8 cellular contexts compared by ENCODE assay signal in the genomic region with DNA sequence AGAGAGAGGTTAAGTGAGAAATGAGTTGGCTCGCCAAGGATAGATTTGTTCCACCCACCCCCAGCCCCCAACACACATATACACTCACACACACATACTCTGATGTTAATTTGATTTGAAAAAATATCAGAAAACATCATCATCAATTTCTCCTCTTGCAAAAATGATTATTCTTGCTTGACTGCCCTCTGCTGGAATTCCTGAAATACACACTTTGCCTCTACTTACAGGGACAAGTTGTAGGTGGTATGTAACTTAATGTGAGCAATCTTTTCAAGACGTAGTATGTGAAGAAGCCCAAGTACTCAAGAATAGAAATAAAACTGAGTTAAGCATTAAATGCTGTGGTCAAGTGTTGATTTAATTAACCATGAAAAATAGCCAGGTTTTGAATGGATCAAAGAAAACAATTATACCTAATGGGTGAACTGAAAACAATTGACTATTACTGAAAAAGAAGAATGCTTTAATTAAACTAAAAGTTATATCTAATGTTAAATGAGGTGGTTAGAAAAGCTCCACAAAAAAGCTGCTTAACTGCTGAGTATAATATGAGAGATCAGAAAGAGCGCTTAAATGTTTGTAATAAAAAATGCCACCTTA. TPM values are rescaled to one million over a fixed set of nuclear protein-coding genes. Genes with fewer than 3 reads are reported as not detected.
DNase-seq lines count a peak whose midpoint lies in the region; ATAC-seq and TF ChIP-seq lines count a peak whose summit lies in the region.

No MANE protein-coding gene starts in this region.

- H3K9me3 ChIP-seq in right atrium auricular region = peaks cover 0 to 2% of the 10 kb centered on the region in 2 donors

- no peak overlapping the region for H3K27ac ChIP-seq in right atrium auricular region

- no peaks in the 10 kb centered on the region for H3K27me3 ChIP-seq in right atrium auricular region

- DNase-seq in right atrium auricular region (ENCODE audit: low spot score) = no peak
- no peak for DNase-seq in cardiac septum (ENCODE audit: low spot score)
- peak; percentile 26 for DNase-seq in NCI-H460 (ENCODE audit: extremely low read depth, low read depth)
- peak; percentile 66 for DNase-seq in dermis blood vessel endothelial cell
- DNase-seq in neural crest cell (ENCODE audit: low read depth, low spot score) = peak; percentile 16
- no peak for DNase-seq in stimulated activated CD4-positive, alpha-beta T cell treated with anti-CD3 and anti-CD28 coated beads, Interleukin-2, amount 100 ng/mL, for 24 hours
- DNase-seq in NCI-H2081 treated with DMSO at 0.1 percent for 48 hours (lab: John Stamatoyannopoulos, UW) = no peak

- intact Hi-C loops in cardiac septum (cut with DNase I) = loop anchor here (2.0 to 10.0 kb wide), 2 partner anchors 264 to 294 kb away; no protein-coding TSS in a partner anchor

- TF ChIP-seq CTCF in right atrium auricular region (IDR thresholded peaks at IDR 0.05) = peak; percentile 51 to 72
- peak; percentile 79 for TF ChIP-seq CTCF in neural crest cell (conservative IDR thresholded peaks at IDR 0.05)

- no peaks in the 10 kb centered on the region for H3K36me3 ChIP-seq in right atrium auricular region

- H3K4me1 Mint-ChIP-seq in neural crest cell = no peaks in the 10 kb centered on the region

- H3K9me3 Mint-ChIP-seq in neural crest cell = no peaks in the 10 kb centered on the region

- ATAC-seq in GM21367 (IDR thresholded peaks at IDR 0.05; ENCODE audit: unreplicated experiment) = no peak

- H3K36me3 Mint-ChIP-seq in neural crest cell (ENCODE audit: low read depth) = no peaks in the 10 kb centered on the region

- H3K4me3 Mint-ChIP-seq in neural crest cell = no peak overlapping the region

- H3K27ac Mint-ChIP-seq in neural crest cell (ENCODE audit: unreplicated experiment) = no peak overlapping the region

- no peak overlapping the region for H3K4me3 ChIP-seq in right atrium auricular region

- H3K27me3 Mint-ChIP-seq in neural crest cell (ENCODE audit: low read depth) = no peaks in the 10 kb centered on the region

- no peaks in the 10 kb centered on the region for H3K4me1 ChIP-seq in right atrium auricular region

RNA-seq across cellular contexts. Expression of gene MDFIC2, which starts 46.6 kb away (rescaled TPM):
- total RNA-seq in right atrium auricular region = not detected
- not detected for total RNA-seq in cardiac septum
- total RNA-seq in NCI-H460 (2014; rRNA removed; shearing (Covaris generic)) = not detected in 2 replicates
- not detected in 2 replicates for polyA plus RNA-seq in NCI-H460 (2014; cell fraction: nucleus; rRNA removed)
- total RNA-seq in dermis blood vessel endothelial cell = not detected in 2 replicates
- not detected in 2 replicates for total RNA-seq in neural crest cell

Comparison
In these comparisons a context has a peak if more than half of its experiments do, and no peak if none do; other contexts are left out.
1. DNase-seq: peak in NCI-H460 (single experiment), dermis blood vessel endothelial cell (single experiment) and neural crest cell (single experiment); none in right atrium auricular region (single experiment), cardiac septum (single experiment), stimulated activated CD4-positive, alpha-beta T cell treated with anti-CD3 and anti-CD28 coated beads, Interleukin-2, amount 100 ng/mL, for 24 hours (0 of 2) and NCI-H2081 treated with DMSO at 0.1 percent for 48 hours (single experiment).